20 cellular contexts compared by ENCODE assay signal in the genomic region with DNA sequence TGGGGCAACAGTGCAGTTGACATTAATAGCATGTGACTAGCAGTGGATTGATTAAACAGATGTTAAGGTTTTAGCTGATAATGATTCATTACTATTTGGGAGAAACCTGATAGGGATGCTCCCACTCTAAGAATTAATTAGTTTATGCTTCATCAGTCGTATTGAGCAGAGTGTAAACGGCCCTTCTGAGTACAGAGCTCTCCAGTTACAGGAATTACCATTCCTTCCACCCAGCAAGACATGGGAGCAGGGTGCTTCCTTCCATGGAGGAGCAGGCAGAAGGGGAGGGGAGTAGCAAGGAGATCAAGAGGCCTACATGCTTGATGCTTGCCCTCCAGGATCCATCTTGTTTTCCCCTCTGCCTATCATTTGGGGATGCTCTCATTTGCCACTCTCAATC.
A peak's percentile ranks its signal among the peaks of the same experiment; 100 is the strongest.
DNase-seq lines count a peak whose midpoint lies in the region; ATAC-seq, FAIRE-seq and TF ChIP-seq lines count a peak whose summit lies in the region.
"Had no signal": no experiment of that assay in that cellular context is flagged by ENCODE, and none has a peak within 500 bp of the region (broad histone marks: within the 10 kb centered on the region; RNA-seq: fewer than 3 reads in every experiment).

No MANE protein-coding gene starts in this region.

- H3K36me3 ChIP-seq in GM23338 (ENCODE audit: insufficient read depth) (no peaks in the 10 kb centered on the region), H1 (ENCODE audit: control insufficient read depth in 2 of 4, insufficient read depth in 4 of 4, low read length in 3 of 4) (no peaks in the 10 kb centered on the region), neuronal stem cell (replicated peaks in 1 of 2; ENCODE audit: control insufficient read depth in 2 of 2, insufficient read depth in 2 of 2, low read length in 2 of 2) (no peaks in the 10 kb centered on the region)
- H3K36me3 ChIP-seq: BE2C had no signal

- no peak for TF ChIP-seq RAD21 in H1 (IDR thresholded peaks at IDR 0.05 in 1 of 2, conservative IDR thresholded peaks at IDR 0.05 in 1 of 2; ENCODE audit: low read depth in 2 of 2, low read length in 2 of 2)

- H3K14ac ChIP-seq in H1 (ENCODE audit: insufficient read length) (no peak overlapping the region), neuronal stem cell (ENCODE audit: low read length) (no peak overlapping the region)

- no peak overlapping the region for H3K27ac ChIP-seq in GM23338 (ENCODE audit: low read depth)
- H3K27ac ChIP-seq in H1 (ENCODE audit: low read depth, low read length): no peak overlapping the region
- H3K27ac ChIP-seq in neuronal stem cell (replicated peaks; ENCODE audit: low read length): peak overlapping the region; percentile 10

- 91% methylated on average over 2 of the region's 2 CpGs; no CpG with 5 or more reads in 1 of the 2 experiments for WGBS in H1 (ENCODE audit: extremely low coverage in 1 of 2, insufficient coverage in 1 of 2, insufficient read length in 1 of 2, insufficient replicate concordance in 2 of 2, low coverage in 1 of 2, low lambda C conversion rate in 2 of 2, missing lambda C conversion rate in 1 of 2), 2 experiments
- WGBS in neuronal stem cell (ENCODE audit: extremely low coverage in 2 of 2, insufficient read length in 2 of 2, insufficient replicate concordance in 1 of 2), 2 donors: no CpG with 5 or more reads among the region's 2 CpGs

- no peaks in the 10 kb centered on the region for H3K79me1 ChIP-seq in H1 (ENCODE audit: low read depth, low read length)
- H3K79me1 ChIP-seq in neuronal stem cell (ENCODE audit: low read depth, low read length): no peaks in the 10 kb centered on the region

- no peak overlapping the region for H3K9ac ChIP-seq in H1 (replicated peaks in 1 of 4; ENCODE audit: extremely low read depth in 1 of 4, low read depth in 3 of 4, low read length in 3 of 4)
- H3K9ac ChIP-seq in neuronal stem cell (ENCODE audit: low read depth, low read length, poor library complexity): no peak overlapping the region

- H3K18ac ChIP-seq in H1 (ENCODE audit: extremely low read depth, low read length) (no peak overlapping the region), neuronal stem cell (ENCODE audit: low read length) (peak overlapping the region; percentile 5)

- H2BK5ac ChIP-seq in H1 (ENCODE audit: low read depth, low read length) (no peak overlapping the region), neuronal stem cell (ENCODE audit: low read length) (no peak overlapping the region)

- H3K23me2 ChIP-seq in H1 (ENCODE audit: low read depth, low read length): no peaks in the 10 kb centered on the region

- no peak for TF ChIP-seq EP300 in H1 (IDR thresholded peaks at IDR 0.05; ENCODE audit: borderline replicate concordance in 1 of 2, low read depth in 2 of 2, low read length in 2 of 2)

- H2BK12ac ChIP-seq in H1 (ENCODE audit: low read depth, low read length): no peak overlapping the region
- H2BK12ac ChIP-seq in neuronal stem cell (ENCODE audit: low read length): no peak overlapping the region

- no peak overlapping the region for H3K23ac ChIP-seq in H1 (ENCODE audit: insufficient read length)
- no peak overlapping the region for H3K23ac ChIP-seq in neuronal stem cell (ENCODE audit: low read depth, low read length, poor library complexity)

- no peak for ATAC-seq in GM23338
- ATAC-seq in effector memory CD8-positive, alpha-beta T cell (replicated peaks): no peak
- ATAC-seq: HepG2 had no signal

- H3K9me3 ChIP-seq in H1 (ENCODE audit: insufficient read depth in 2 of 2, low read depth in 1 of 2, low read length in 1 of 2) (no peaks in the 10 kb centered on the region), neuronal stem cell (replicated peaks in 1 of 2; ENCODE audit: control insufficient read depth in 2 of 2, insufficient read depth in 1 of 2, low read depth in 1 of 2, low read length in 2 of 2) (no peaks in the 10 kb centered on the region)
- H3K9me3 ChIP-seq: BE2C had no signal

- H3K56ac ChIP-seq in H1 (replicated peaks; ENCODE audit: insufficient read length, low read depth, low read length): no peak overlapping the region

- H4K91ac ChIP-seq in H1 (replicated peaks; ENCODE audit: insufficient read length, low read length): no peak overlapping the region
- H4K91ac ChIP-seq in neuronal stem cell (ENCODE audit: low read depth, low read length, poor library complexity): peak overlapping the region; percentile 47

- no peak overlapping the region for H2AK5ac ChIP-seq in H1 (ENCODE audit: low read depth, low read length)
- no peak overlapping the region for H2AK5ac ChIP-seq in neuronal stem cell (ENCODE audit: low read depth, low read length)

- peak overlapping the region; percentile 52; the same call in 1 of the 2 replicates for H2AFZ ChIP-seq in GM23338
- H2AFZ ChIP-seq in H1 (ENCODE audit: low read length): peak overlapping the region; percentile 42; the same call in 1 of the 2 replicates
- no peak overlapping the region for H2AFZ ChIP-seq in neuronal stem cell (ENCODE audit: low read length)

- H2BK20ac ChIP-seq in H1 (ENCODE audit: low read length): no peak overlapping the region

- no peaks in the 10 kb centered on the region for H3K36me3 Mint-ChIP-seq in GM23338 (ENCODE audit: low read depth)
- H3K36me3 Mint-ChIP-seq in effector memory CD8-positive, alpha-beta T cell (ENCODE audit: insufficient read depth): no peaks in the 10 kb centered on the region
- H3K36me3 Mint-ChIP-seq: CD4-positive, CD25-positive, alpha-beta regulatory T cell; IgD-negative memory B cell had no signal

- H3K4me1 Mint-ChIP-seq in GM23338: peaks cover 4% of the 10 kb centered on the region; the same call in 2 of the 3 replicates
- no peaks in the 10 kb centered on the region for H3K4me1 Mint-ChIP-seq in effector memory CD8-positive, alpha-beta T cell (ENCODE audit: low read depth in 2 of 2)
- H3K4me1 Mint-ChIP-seq: CD4-positive, CD25-positive, alpha-beta regulatory T cell; IgD-negative memory B cell had no signal

- H3K27me3 Mint-ChIP-seq in GM23338 (ENCODE audit: insufficient read depth, low read depth, poor library complexity): no peaks in the 10 kb centered on the region
- peaks cover 35 to 46% of the 10 kb centered on the region in 2 donors for H3K27me3 Mint-ChIP-seq in effector memory CD8-positive, alpha-beta T cell
- H3K27me3 Mint-ChIP-seq: CD4-positive, CD25-positive, alpha-beta regulatory T cell had no signal

- DNase-seq in GM23338 (ENCODE audit: low spot score): no peak
- peak; percentile 57 to 83 for DNase-seq in NCI-H524 (lab: John Stamatoyannopoulos, UW)
- DNase-seq in H1 (ENCODE audit: low read depth in 1 of 2, low spot score in 2 of 2): no peak
- no peak for DNase-seq in neuronal stem cell (ENCODE audit: low spot score)
- DNase-seq in effector memory CD8-positive, alpha-beta T cell: no peak
- DNase-seq in cortex of kidney (lab: John Stamatoyannopoulos, UW): no peak
- no peak for DNase-seq in dermis blood vessel endothelial cell
- DNase-seq: ACHN; BE2C; C1 segment of cervical spinal cord; Caco-2; CD4-positive, CD25-positive, alpha-beta regulatory T cell; DMS79 treated with DMSO at 0.1 percent for 48 hours; GF-D8; GOT3; H9 had no signal

- no peak for TF ChIP-seq CTCF in GM23338 (conservative IDR thresholded peaks at IDR 0.05; ENCODE audit: low read depth in 2 of 2)
- TF ChIP-seq CTCF in H1 (IDR thresholded peaks at IDR 0.05; ENCODE audit: control extremely low read depth in 1 of 3, insufficient read depth in 1 of 3, low read depth in 1 of 3, low read length in 3 of 3): no peak

- CTCF ChIA-PET in H1 (lab: Charles Lee; ENCODE audit: partially characterized antibody): interaction anchor here (0.6 to 3.8 kb wide), 7 partner anchors 11 to 716 kb away, joined by 3 to 28 read pairs (median 3); no protein-coding TSS in a partner anchor

- H3K4me3 ChIP-seq in GM23338 (no peak overlapping the region), H1 (ENCODE audit: extremely low read depth in 1 of 4, insufficient read depth in 2 of 4, low read depth in 3 of 4, low read length in 4 of 4) (no peak overlapping the region), neuronal stem cell (ENCODE audit: low read length in 2 of 2) (no peak overlapping the region)

- H3K27me3 ChIP-seq in GM23338 (ENCODE audit: insufficient read depth): no peaks in the 10 kb centered on the region
- H3K27me3 ChIP-seq in H1 (replicated peaks in 1 of 4; ENCODE audit: control insufficient read depth in 3 of 4, extremely low read depth in 1 of 4, insufficient read depth in 3 of 4, low read length in 3 of 4): no peaks in the 10 kb centered on the region; a peak in 2 of 7 replicates
- peaks cover 0 to 26% (median 0%) of the 10 kb centered on the region in 3 experiments for H3K27me3 ChIP-seq in neuronal stem cell (ENCODE audit: control insufficient read depth in 3 of 3, insufficient read depth in 3 of 3, low read depth in 1 of 3, low read length in 3 of 3)
- H3K27me3 ChIP-seq: BE2C had no signal

- H3K4me1 ChIP-seq in GM23338 (ENCODE audit: insufficient read depth): no peaks in the 10 kb centered on the region; the same call in 1 of the 2 replicates
- no peaks in the 10 kb centered on the region for H3K4me1 ChIP-seq in H1 (replicated peaks in 1 of 4; ENCODE audit: control insufficient read depth in 3 of 4, insufficient read depth in 4 of 4, low read length in 3 of 4)
- peaks cover 0 to 4% of the 10 kb centered on the region in 2 donors for H3K4me1 ChIP-seq in neuronal stem cell (ENCODE audit: control insufficient read depth in 2 of 2, insufficient read depth in 1 of 2, low read depth in 1 of 2, low read length in 2 of 2)
- H3K4me1 ChIP-seq: BE2C, Caco-2 had no signal

- H2BK15ac ChIP-seq in H1 (ENCODE audit: low read length): peak overlapping the region; percentile 61; the same call in 1 of the 2 replicates
- H2BK15ac ChIP-seq in neuronal stem cell (ENCODE audit: low read length): no peak overlapping the region

- no peak for TF ChIP-seq POLR2A in H1 (IDR thresholded peaks at IDR 0.05; ENCODE audit: control extremely low read depth in 1 of 2, low read depth in 2 of 2, low read length in 2 of 2)

- POLR2A ChIA-PET in H1 (lab: Charles Lee; ENCODE audit: partially characterized antibody): interaction anchor here (1.5 kb wide), 1 partner anchor 73 kb away, joined by 5 read pairs; no protein-coding TSS in a partner anchor

- H3K4me2 ChIP-seq in GM23338 (no peak overlapping the region), H1 (ENCODE audit: insufficient read depth in 1 of 2, low read depth in 2 of 2, low read length in 2 of 2) (no peak overlapping the region), neuronal stem cell (ENCODE audit: insufficient read depth, low read length, poor library complexity, severe bottlenecking) (no peak overlapping the region)

- FAIRE-seq in H1 (lab: Jason Lieb, UNC): no peak
- FAIRE-seq: A204.1, D721Med, HepG2 had no signal

- no peaks in the 10 kb centered on the region for H3K9me2 ChIP-seq in GM23338 (ENCODE audit: insufficient read depth)

- no peak overlapping the region for H3K27ac Mint-ChIP-seq in GM23338
- H3K27ac Mint-ChIP-seq in effector memory CD8-positive, alpha-beta T cell: no peak overlapping the region
- H3K27ac Mint-ChIP-seq: CD4-positive, CD25-positive, alpha-beta regulatory T cell; H9; IgD-negative memory B cell had no signal

- H4K8ac ChIP-seq in H1 (ENCODE audit: extremely low read depth, insufficient read depth, low read length) (no peak overlapping the region), neuronal stem cell (ENCODE audit: low read depth, low read length) (no peak overlapping the region)

- no peak overlapping the region for H4K5ac ChIP-seq in H1 (ENCODE audit: insufficient read length, low read depth, low read length)

- no peak overlapping the region for H3K4me3 Mint-ChIP-seq in GM23338
- no peak overlapping the region for H3K4me3 Mint-ChIP-seq in effector memory CD8-positive, alpha-beta T cell
- H3K4me3 Mint-ChIP-seq: CD4-positive, CD25-positive, alpha-beta regulatory T cell; H9 had no signal

- H3K4ac ChIP-seq in H1 (replicated peaks; ENCODE audit: insufficient read length, low read depth, low read length): no peak overlapping the region
- H3K4ac ChIP-seq in neuronal stem cell (ENCODE audit: low read length): no peak overlapping the region

- no peaks in the 10 kb centered on the region; the same call in 1 of the 2 replicates for H4K20me1 ChIP-seq in GM23338 (replicated peaks; ENCODE audit: insufficient read depth)
- H4K20me1 ChIP-seq in H1 (replicated peaks in 1 of 2; ENCODE audit: control insufficient read depth in 1 of 2, insufficient read depth in 2 of 2, low read length in 2 of 2): no peaks in the 10 kb centered on the region

- no peaks in the 10 kb centered on the region; the same call in 2 of the 3 replicates for H3K9me3 Mint-ChIP-seq in GM23338
- peaks cover 7 to 8% of the 10 kb centered on the region in 2 donors for H3K9me3 Mint-ChIP-seq in effector memory CD8-positive, alpha-beta T cell

- H2BK120ac ChIP-seq in H1 (replicated peaks; ENCODE audit: low read depth, low read length) (no peak overlapping the region), neuronal stem cell (ENCODE audit: low read depth, low read length) (no peak overlapping the region)

- H3K79me2 ChIP-seq in GM23338 (replicated peaks; ENCODE audit: insufficient read depth): no peaks in the 10 kb centered on the region
- no peaks in the 10 kb centered on the region for H3K79me2 ChIP-seq in H1 (ENCODE audit: control insufficient read depth in 1 of 2, insufficient read depth in 2 of 2, low read length in 2 of 2)

- H3F3A ChIP-seq in GM23338 (replicated peaks; ENCODE audit: low read depth): no peaks in the 10 kb centered on the region

Comparison
In these comparisons a context has a peak if more than half of its experiments do, and no peak if none do; other contexts are left out.
1. DNase-seq: peak in NCI-H524 (2 of 2); none in GM23338 (single experiment), H1 (0 of 2), neuronal stem cell (single experiment), effector memory CD8-positive, alpha-beta T cell (0 of 3), cortex of kidney (single experiment) and dermis blood vessel endothelial cell (single experiment).